8 cellular contexts compared by ENCODE assay signal in genomic region chr20:53581444-53582311, GRCh38. TPM values are rescaled to one million over a fixed set of nuclear protein-coding genes. Genes with fewer than 3 reads are reported as not detected.
A peak's percentile ranks its signal among the peaks of the same experiment; 100 is the strongest.
DNase-seq lines count a peak whose midpoint lies in the region; ATAC-seq, FAIRE-seq and TF ChIP-seq lines count a peak whose summit lies in the region.

No MANE protein-coding gene starts in this region.

- FAIRE-seq in HepG2 (lab: Jason Lieb, UNC) = no peak

- CTCF ChIA-PET in HepG2 (lab: Yijun Ruan, JAX; ENCODE audit: low intra/inter-chr PET ratio, low total read pairs) = no interaction called here

- in situ Hi-C loops in HepG2 (cut with HindIII; ENCODE audit: extremely low pct_ligation_motif_present, low pct_unique_long_range_greater_than_20kb) = no loop called here

- POLR2A ChIA-PET in HepG2 (lab: Yijun Ruan, JAX) = interaction anchor here (1.6 to 5.8 kb wide), 7 partner anchors 13 to 219 kb away, joined by 5 to 164 read pairs (median 11); partner anchors contain the start of gene ZNF217

- ATAC-seq in HepG2 = no peak
- ATAC-seq in right lobe of liver = no peak
- no peak for ATAC-seq in left colon
- no peak for ATAC-seq in upper lobe of left lung (ENCODE audit: low FRiP score in 2 of 2)
- ATAC-seq in GM21447 (IDR thresholded peaks at IDR 0.05; ENCODE audit: unreplicated experiment) = no peak

- WGBS in HepG2 (ENCODE audit: low lambda C conversion rate) = 95% methylated on average over 46 of the region's 46 CpGs
- 77% methylated on average over 20 of the region's 46 CpGs for WGBS in right lobe of liver (ENCODE audit: insufficient coverage, low coverage, low lambda C conversion rate, missing lambda C conversion rate)
- 79 to 84% methylated on average over 41 to 46 of the region's 46 CpGs for WGBS in upper lobe of left lung, 2 donors

- BruUV-seq in HepG2 (replicated peaks; lab: Mats Ljungman, UMichigan) = no TSS peak

- intact Hi-C loops in HepG2 (cut with micrococcal nuclease; ENCODE audit: unreplicated experiment) (loop anchor here (2.0 kb wide), 1 partner anchor 617 kb away; no protein-coding TSS in a partner anchor), right lobe of liver (cut with DNase I) (no loop called here), left colon (cut with DNase I, micrococcal nuclease) (no loop called here)

- H3K36me3 ChIP-seq in HepG2 (replicated peaks in 1 of 2; ENCODE audit: control insufficient read depth in 1 of 2, insufficient read depth in 2 of 2, low read length in 2 of 2) = peaks cover 38 to 46% of the 10 kb centered on the region in 2 experiments
- H3K36me3 ChIP-seq in right lobe of liver = peaks cover 0 to 33% (median 12%) of the 10 kb centered on the region in 4 donors
- peaks cover 0 to 39% (median 16%) of the 10 kb centered on the region in 4 donors for H3K36me3 ChIP-seq in upper lobe of left lung

- peaks cover 97% of the 10 kb centered on the region for H3K79me2 ChIP-seq in HepG2 (ENCODE audit: insufficient read depth, low read length)

- no peak for TF ChIP-seq RAD21 in HepG2 (CRISPR knock-in tag; IDR thresholded peaks at IDR 0.05)

- H3K4me2 ChIP-seq in HepG2 (ENCODE audit: low read depth, low read length) = peak overlapping the region; percentile 79

- H3K27me3 ChIP-seq in HepG2 (ENCODE audit: control insufficient read depth in 1 of 2, insufficient read depth in 2 of 2, low read length in 2 of 2) (no peaks in the 10 kb centered on the region), right lobe of liver (no peaks in the 10 kb centered on the region), upper lobe of left lung (no peaks in the 10 kb centered on the region)

- peak overlapping the region; percentile 5; the same call in 1 of the 2 replicates for H3K9ac ChIP-seq in HepG2 (ENCODE audit: insufficient read depth, low read depth, low read length)

- DNase-seq in HepG2 (ENCODE audit: low spot score) (no peak), right lobe of liver (no peak), left colon (peak; percentile 42 to 44), upper lobe of left lung (peak; percentile 21 to 83), HUDEP-2 (lab: John Stamatoyannopoulos, UW; ENCODE audit: unreplicated experiment in 76 of 76) (no peak), SIG-M5 treated with dmso at 0.1 percent for 504 hours (lab: John Stamatoyannopoulos, UW; ENCODE audit: unreplicated experiment) (no peak)
- peak; percentile 45 to 47 for DNase-seq in activated T-cell treated with anti-CD3 and anti-CD28 coated beads, Interleukin-2, amount 50 U/mL, for 48 hours

- TF ChIP-seq EP300 in HepG2 (IDR thresholded peaks at IDR 0.05; ENCODE audit: low read depth in 2 of 2, low read length in 2 of 2) = no peak
- no peak for TF ChIP-seq EP300 in HepG2 (CRISPR knock-in tag; IDR thresholded peaks at IDR 0.05; ENCODE audit: borderline replicate concordance)
- no peak for TF ChIP-seq EP300 in upper lobe of left lung (IDR thresholded peaks at IDR 0.05)

- H3K9me3 ChIP-seq in HepG2 (ENCODE audit: low read length) (no peaks in the 10 kb centered on the region), right lobe of liver (no peaks in the 10 kb centered on the region), upper lobe of left lung (no peaks in the 10 kb centered on the region)

- H4K20me1 ChIP-seq in HepG2 (ENCODE audit: insufficient read depth, low read length) = peaks cover 30% of the 10 kb centered on the region

- H3K4me3 ChIP-seq in HepG2 (replicated peaks in 1 of 3; ENCODE audit: insufficient read depth in 1 of 3, low read depth in 2 of 3, low read length in 3 of 3) (peak overlapping the region in 1 of 3 experiments; percentile 15; a peak in 1 of 6 replicates), right lobe of liver (no peak overlapping the region), upper lobe of left lung (peak overlapping the region in 2 of 4 donors; percentile 7 to 8)

- no peak overlapping the region for H2AFZ ChIP-seq in HepG2 (ENCODE audit: low read length)

- peaks cover 93% of the 10 kb centered on the region for H3K4me1 ChIP-seq in HepG2 (ENCODE audit: insufficient read depth, low read length)
- peaks cover 0 to 78% (median 14%) of the 10 kb centered on the region in 4 donors for H3K4me1 ChIP-seq in right lobe of liver
- peaks cover 57 to 73% (median 64%) of the 10 kb centered on the region in 4 donors for H3K4me1 ChIP-seq in upper lobe of left lung

- H3K27ac ChIP-seq in HepG2 (ENCODE audit: extremely low read length, insufficient read depth, low read length) (peak overlapping the region; percentile 77), right lobe of liver (peak overlapping the region in 1 of 3 donors; percentile 80), upper lobe of left lung (peak overlapping the region; percentile 50 to 86 (median 82))

- no peak for TF ChIP-seq CTCF in HepG2 (CRISPR knock-in tag; IDR thresholded peaks at IDR 0.05)
- TF ChIP-seq CTCF in right lobe of liver (IDR thresholded peaks at IDR 0.05) = no peak
- no peak for TF ChIP-seq CTCF in upper lobe of left lung (IDR thresholded peaks at IDR 0.05)

- TF ChIP-seq POLR2A in HepG2 (IDR thresholded peaks at IDR 0.05; ENCODE audit: insufficient read depth in 1 of 2, low read depth in 2 of 2, low read length in 2 of 2) = no peak; a peak in 1 of 4 replicates
- TF ChIP-seq POLR2A in right lobe of liver (IDR thresholded peaks at IDR 0.05) = no peak
- no peak for TF ChIP-seq POLR2A in upper lobe of left lung (IDR thresholded peaks at IDR 0.05)

TF ChIP-seq in HepG2, 621 proteins besides CTCF, POLR2A, EP300 and RAD21 (continues in another document):
- TF ChIP-seq, protein P1, sequence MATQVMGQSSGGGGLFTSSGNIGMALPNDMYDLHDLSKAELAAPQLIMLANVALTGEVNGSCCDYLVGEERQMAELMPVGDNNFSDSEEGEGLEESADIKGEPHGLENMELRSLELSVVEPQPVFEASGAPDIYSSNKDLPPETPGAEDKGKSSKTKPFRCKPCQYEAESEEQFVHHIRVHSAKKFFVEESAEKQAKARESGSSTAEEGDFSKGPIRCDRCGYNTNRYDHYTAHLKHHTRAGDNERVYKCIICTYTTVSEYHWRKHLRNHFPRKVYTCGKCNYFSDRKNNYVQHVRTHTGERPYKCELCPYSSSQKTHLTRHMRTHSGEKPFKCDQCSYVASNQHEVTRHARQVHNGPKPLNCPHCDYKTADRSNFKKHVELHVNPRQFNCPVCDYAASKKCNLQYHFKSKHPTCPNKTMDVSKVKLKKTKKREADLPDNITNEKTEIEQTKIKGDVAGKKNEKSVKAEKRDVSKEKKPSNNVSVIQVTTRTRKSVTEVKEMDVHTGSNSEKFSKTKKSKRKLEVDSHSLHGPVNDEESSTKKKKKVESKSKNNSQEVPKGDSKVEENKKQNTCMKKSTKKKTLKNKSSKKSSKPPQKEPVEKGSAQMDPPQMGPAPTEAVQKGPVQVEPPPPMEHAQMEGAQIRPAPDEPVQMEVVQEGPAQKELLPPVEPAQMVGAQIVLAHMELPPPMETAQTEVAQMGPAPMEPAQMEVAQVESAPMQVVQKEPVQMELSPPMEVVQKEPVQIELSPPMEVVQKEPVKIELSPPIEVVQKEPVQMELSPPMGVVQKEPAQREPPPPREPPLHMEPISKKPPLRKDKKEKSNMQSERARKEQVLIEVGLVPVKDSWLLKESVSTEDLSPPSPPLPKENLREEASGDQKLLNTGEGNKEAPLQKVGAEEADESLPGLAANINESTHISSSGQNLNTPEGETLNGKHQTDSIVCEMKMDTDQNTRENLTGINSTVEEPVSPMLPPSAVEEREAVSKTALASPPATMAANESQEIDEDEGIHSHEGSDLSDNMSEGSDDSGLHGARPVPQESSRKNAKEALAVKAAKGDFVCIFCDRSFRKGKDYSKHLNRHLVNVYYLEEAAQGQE (IDR thresholded peaks at IDR 0.05; ENCODE audit: borderline replicate concordance in 1 of 2, low read depth in 1 of 2, low read length in 2 of 2) = no peak
- TF ChIP-seq ZNF205 (CRISPR knock-in tag; IDR thresholded peaks at IDR 0.05) = no peak

RNA-seq across cellular contexts. Expression of gene ZNF217, which starts 12.0 kb away (rescaled TPM):
- 29.8 and 65.0 TPM in 2 replicates for total RNA-seq in HepG2 (2016; rRNA removed; fragmentation: Illumina TruSeq; extraction: Trizol)
- 3.8 and 3.9 TPM in 2 replicates for total RNA-seq in HepG2 (2016; cell fraction: cytosol; rRNA removed; fragmentation: Illumina TruSeq; extraction: Trizol; ENCODE audit: low read depth)
- 30.1 and 52.5 TPM in 2 replicates for total RNA-seq in HepG2 (2016; cell fraction: insoluble cytoplasmic fraction; rRNA removed; fragmentation: Illumina TruSeq; extraction: Trizol)
- total RNA-seq in HepG2 (2016; cell fraction: membrane; rRNA removed; fragmentation: Illumina TruSeq; extraction: Trizol) = 17.5 and 18.9 TPM in 2 replicates
- total RNA-seq in HepG2 (2016; cell fraction: nucleus; rRNA removed; fragmentation: Illumina TruSeq; extraction: Trizol) = 46.4 and 49.3 TPM in 2 replicates
- 22.3 and 23.7 TPM in 2 replicates for polyA plus RNA-seq in HepG2 (2011; rRNA removed)
- polyA plus RNA-seq in HepG2 (2011; cell fraction: cytosol; rRNA removed) = 16.1 and 20.6 TPM in 2 replicates
- 28.1 and 34.2 TPM in 2 replicates for polyA plus RNA-seq in HepG2 (2011; cell fraction: nucleus; rRNA removed)
- 30.6 and 41.2 TPM in 2 replicates for polyA plus RNA-seq in HepG2 (2012)
- 0.85 and 1.1 TPM in 2 replicates for polyA plus RNA-seq in HepG2 (2016; cell fraction: cytosol; fragmentation: Illumina TruSeq; extraction: Trizol; ENCODE audit: low read depth)
- polyA plus RNA-seq in HepG2 (2016; cell fraction: insoluble cytoplasmic fraction; fragmentation: Illumina TruSeq; extraction: Trizol; ENCODE audit: low read depth) = 50.4 and 54.5 TPM in 2 replicates
- 5.7 and 6.3 TPM in 2 replicates for polyA plus RNA-seq in HepG2 (2016; cell fraction: membrane; fragmentation: Illumina TruSeq; extraction: Trizol; ENCODE audit: low read depth)
- polyA plus RNA-seq in HepG2 (2016; cell fraction: nucleus; fragmentation: Illumina TruSeq; extraction: Trizol; ENCODE audit: insufficient read depth, low read depth) = 66.7 and 71.5 TPM in 2 replicates
- polyA minus RNA-seq in HepG2 (2011; rRNA and poly(A)+ RNA removed; ENCODE audit: low replicate concordance) = 13.5 and 82.3 TPM in 2 replicates
- polyA minus RNA-seq in HepG2 (2011; cell fraction: cytosol; rRNA and poly(A)+ RNA removed) = 62.7 and 65.9 TPM in 2 replicates
- 63.2 and 86.3 TPM in 2 replicates for polyA minus RNA-seq in HepG2 (2011; cell fraction: nucleus; rRNA and poly(A)+ RNA removed)
- 10 to 100 TPM; 11.3 to 27.1 (median 15.8) TPM for total RNA-seq in right lobe of liver
- total RNA-seq in left colon = 10 to 100 TPM; 58.2 to 70.0 TPM
- 10 to 100 TPM; 18.7 to 38.4 (median 33.9) TPM for total RNA-seq in upper lobe of left lung

Comparison
In these comparisons a context has a peak if more than half of its experiments do, and no peak if none do; other contexts are left out.
1. DNase-seq: peak in activated T-cell treated with anti-CD3 and anti-CD28 coated beads, Interleukin-2, amount 50 U/mL, for 48 hours (2 of 2), left colon (2 of 2) and upper lobe of left lung (2 of 2); none in HepG2 (single experiment), right lobe of liver (0 of 3), HUDEP-2 (0 of 76) and SIG-M5 treated with dmso at 0.1 percent for 504 hours (single experiment).